Comparison of ENCODE assay signal across 8 cellular contexts in genomic region chr20:10434832-10435812, GRCh38. TPM values are rescaled to one million over a fixed set of nuclear protein-coding genes. Genes with fewer than 3 reads are reported as not detected.
DNase-seq lines count a peak whose midpoint lies in the region; ATAC-seq, FAIRE-seq and TF ChIP-seq lines count a peak whose summit lies in the region.

Gene SLX4IP, plus strand, starts transcription at chr20:10435305. Its CDS starts 22,900 bp downstream, at chr20:10458205.

- H3K18ac ChIP-seq in trophoblast cell (ENCODE audit: low read length) = peak within 1 kb of the TSS; percentile 7

- in situ Hi-C loops in transverse colon (cut with MboI; ENCODE audit: low pct_ligation_motif_present in 1 of 4, low pct_unique_long_range_greater_than_20kb in 1 of 4, low sequenced_read_pairs in 3 of 4) = loop anchor here in 1 of 4 donors (25.0 kb wide), 1 partner anchor 448 kb away; no protein-coding TSS in a partner anchor

- H3K79me2 ChIP-seq in trophoblast cell (ENCODE audit: control insufficient read depth, insufficient read depth, low read length, poor library complexity) = peaks cover 7% of the 10 kb centered on the region

- peak within 1 kb of the TSS; percentile 13 for H3K14ac ChIP-seq in trophoblast cell (ENCODE audit: low read length)

- peak within 1 kb of the TSS; percentile 33 for H4K91ac ChIP-seq in trophoblast cell (ENCODE audit: low read depth, low read length)

- H2BK120ac ChIP-seq in trophoblast cell (ENCODE audit: insufficient read depth, low read length, poor library complexity) = peak within 1 kb of the TSS; percentile 2

- peaks cover 4% of the 10 kb centered on the region in 2 experiments for H3K4me1 ChIP-seq in trophoblast cell (ENCODE audit: control insufficient read depth in 1 of 2, insufficient read depth in 2 of 2, low read length in 2 of 2)
- H3K4me1 ChIP-seq in transverse colon = peaks cover 5 to 40% (median 16%) of the 10 kb centered on the region in 4 donors

- no peak for TF ChIP-seq CTCF in transverse colon (IDR thresholded peaks at IDR 0.05)

- peak within 1 kb of the TSS; percentile 64 for H3K9ac ChIP-seq in trophoblast cell (ENCODE audit: low read length)

- peak within 1 kb of the TSS; percentile 7 for H2AFZ ChIP-seq in trophoblast cell (ENCODE audit: insufficient read depth, low read length, poor library complexity)

- H3K36me3 ChIP-seq in trophoblast cell (ENCODE audit: control insufficient read depth in 1 of 2, insufficient read depth in 2 of 2, low read length in 2 of 2) (no peaks in the 10 kb centered on the region), transverse colon (no peaks in the 10 kb centered on the region)

- no peak for TF ChIP-seq EP300 in transverse colon (IDR thresholded peaks at IDR 0.05; ENCODE audit: low read depth)

- no peak within 1 kb of the TSS for H2AK5ac ChIP-seq in trophoblast cell (ENCODE audit: low read length)

- 1 to 2% (median 2%) methylated on average over 32 of the region's 32 CpGs for WGBS in adipose tissue, 3 donors
- WGBS in trophoblast cell (ENCODE audit: extremely low coverage, insufficient coverage, insufficient read length) = no CpG with 5 or more reads among the region's 32 CpGs
- WGBS in transverse colon (ENCODE audit: low coverage in 1 of 2), 2 donors = 2 to 4% methylated on average over 13 to 32 of the region's 32 CpGs

- no peaks in the 10 kb centered on the region for H3K9me3 ChIP-seq in trophoblast cell (ENCODE audit: insufficient read depth, low read depth, low read length)
- no peaks in the 10 kb centered on the region for H3K9me3 ChIP-seq in transverse colon

- peaks cover 9% of the 10 kb centered on the region for H3K79me1 ChIP-seq in trophoblast cell (ENCODE audit: low read length)

- peak within 1 kb of the TSS; percentile 17 for H4K12ac ChIP-seq in trophoblast cell (ENCODE audit: low read depth, low read length)

- FAIRE-seq in GM12892 (lab: Jason Lieb, UNC) = peak; percentile 85

- peak; percentile 50 for ATAC-seq in HG02840 (IDR thresholded peaks at IDR 0.05; ENCODE audit: low FRiP score, unreplicated experiment)

- intact Hi-C loops in cardiac septum (cut with DNase I) = loop anchor here (5.0 to 10.0 kb wide), 2 partner anchors 343 to 840 kb away; no protein-coding TSS in a partner anchor
- intact Hi-C loops in transverse colon (cut with DNase I; ENCODE audit: low total_unique reads) = no loop called here

- DNase-seq in GM12892 (ENCODE audit: insufficient read length) = peak; percentile 43
- DNase-seq in NCI-H1436 (lab: John Stamatoyannopoulos, UW) = peak; percentile 94
- peak; percentile 98 for DNase-seq in SW480 (ENCODE audit: low spot score)
- DNase-seq in cardiac septum (ENCODE audit: low spot score) = peak; percentile 96
- DNase-seq in trophoblast cell = peak; percentile 94 to 99
- DNase-seq in transverse colon = peak; percentile 94

- H3K27ac ChIP-seq in adipose tissue (ENCODE audit: low read depth, low read length) = peak within 1 kb of the TSS; percentile 51
- peak within 1 kb of the TSS; percentile 89 for H3K27ac ChIP-seq in trophoblast cell (ENCODE audit: low read depth, low read length)
- peak within 1 kb of the TSS; percentile 94 to 97 (median 94) for H3K27ac ChIP-seq in transverse colon

- peak within 1 kb of the TSS; percentile 64 for H3K4me2 ChIP-seq in trophoblast cell (ENCODE audit: low read length)

- H3K4ac ChIP-seq in trophoblast cell (ENCODE audit: low read depth, low read length) = peak within 1 kb of the TSS; percentile 53

- no peak within 1 kb of the TSS for H2BK12ac ChIP-seq in trophoblast cell (ENCODE audit: low read length)

- peak within 1 kb of the TSS; percentile 48 for H2BK5ac ChIP-seq in trophoblast cell (ENCODE audit: low read depth, low read length, poor library complexity)

- H4K8ac ChIP-seq in trophoblast cell (ENCODE audit: low read depth, low read length) = peak within 1 kb of the TSS; percentile 72

- peak within 1 kb of the TSS; percentile 87 for H3K4me3 ChIP-seq in trophoblast cell (ENCODE audit: low read depth, low read length)
- H3K4me3 ChIP-seq in transverse colon = peak within 1 kb of the TSS; percentile 71 to 86 (median 78)

- TF ChIP-seq POLR2A in GM12892 (IDR thresholded peaks at IDR 0.05; ENCODE audit: low read depth, low read length) (peak; percentile 69; the same call in 1 of the 2 replicates), transverse colon (IDR thresholded peaks at IDR 0.05) (peak; percentile 59)

- no peaks in the 10 kb centered on the region for H3K27me3 ChIP-seq in trophoblast cell (ENCODE audit: insufficient read depth, low read length)
- no peaks in the 10 kb centered on the region for H3K27me3 ChIP-seq in transverse colon

- H3K23ac ChIP-seq in trophoblast cell (ENCODE audit: low read length) = no peak within 1 kb of the TSS

RNA-seq across cellular contexts. Expression of gene SLX4IP, which starts in this region (rescaled TPM):
- polyA plus RNA-seq in GM12892 (2012; ENCODE audit: missing spikeins) = 4.8 TPM
- polyA plus RNA-seq in adipose tissue = 1 to 10 TPM in 2 of 3 donors, under 1 TPM in 1; 0.62 to 1.6 (median 1.1) TPM
- total RNA-seq in cardiac septum (2.3 TPM), transverse colon (1 to 10 TPM; 5.4 to 8.4 (median 7.5) TPM)
- polyA plus RNA-seq in trophoblast cell (2013) = 2.7 and 3.0 TPM in 2 replicates

Comparison
In these comparisons a context has a peak if more than half of its experiments do, and no peak if none do; other contexts are left out.
1. Peak in every context shown above with its lines: DNase-seq, ATAC-seq, H3K4me3 ChIP-seq and H3K27ac ChIP-seq.
2. DNase-seq: peak in every context shown above with its lines; median percentile 98 in SW480; 96 in trophoblast cell; 96 in cardiac septum; 94 in NCI-H1436; 94 in transverse colon; 43 in GM12892.